ENCODE assay signal across 8 cellular contexts in the genomic region with DNA sequence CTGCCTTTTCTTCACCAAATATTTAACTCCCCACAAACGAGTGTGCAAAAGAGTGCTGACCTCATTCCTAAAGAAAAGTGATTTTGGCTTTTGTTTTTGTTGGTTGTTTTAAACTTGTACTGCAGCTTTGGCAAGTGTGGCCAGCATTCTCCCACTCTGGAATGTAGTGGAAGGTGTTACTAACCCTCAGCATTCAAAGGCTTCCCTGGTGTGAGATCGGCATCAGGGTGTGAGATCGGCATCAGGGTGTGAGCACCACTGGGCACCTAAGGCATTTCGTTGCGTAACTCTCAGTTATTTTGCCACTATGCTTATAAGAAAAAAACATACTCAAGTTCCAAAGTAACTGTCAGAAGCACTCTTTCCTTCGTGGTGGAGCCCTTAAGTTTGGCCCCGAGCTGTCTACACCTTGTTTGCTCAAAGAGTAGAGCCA. TPM values are rescaled to one million over a fixed set of nuclear protein-coding genes. Genes with fewer than 3 reads are reported as not detected.
DNase-seq lines count a peak whose midpoint lies in the region; ATAC-seq and TF ChIP-seq lines count a peak whose summit lies in the region.

No MANE protein-coding gene starts in this region.

- TSS peak; percentile 47 for BruUV-seq in PC-9 (replicated peaks; lab: Mats Ljungman, UMichigan)

- H3K9me3 ChIP-seq in DOHH2 (ENCODE audit: control insufficient read depth, insufficient read depth, low read length) (no peaks in the 10 kb centered on the region), PC-9 (ENCODE audit: insufficient read depth, low read depth) (no peaks in the 10 kb centered on the region)

- no peaks in the 10 kb centered on the region for H3K27me3 Mint-ChIP-seq in osteocyte (ENCODE audit: unreplicated experiment)

- ATAC-seq in HG02678 (IDR thresholded peaks at IDR 0.05; ENCODE audit: unreplicated experiment): no peak
- ATAC-seq in GM18909 (IDR thresholded peaks at IDR 0.05; ENCODE audit: poor library complexity, unreplicated experiment): no peak
- no peak for ATAC-seq in GM18520 (IDR thresholded peaks at IDR 0.05; ENCODE audit: unreplicated experiment)

- no peaks in the 10 kb centered on the region for H3F3A ChIP-seq in DOHH2 (ENCODE audit: control insufficient read depth, insufficient read depth)
- peaks cover 23% of the 10 kb centered on the region for H3F3A ChIP-seq in PC-9 (ENCODE audit: insufficient read depth, low read depth)

- H3K4me3 ChIP-seq in DOHH2 (ENCODE audit: low read length) (peak overlapping the region; percentile 73; the same call in 1 of the 2 replicates), PC-9 (peak overlapping the region; percentile 83)

- peaks cover 19% of the 10 kb centered on the region for H3K36me3 Mint-ChIP-seq in osteocyte (ENCODE audit: unreplicated experiment)

- H3K4me1 ChIP-seq in DOHH2 (ENCODE audit: control insufficient read depth, low read length): peaks cover 15% of the 10 kb centered on the region
- H3K4me1 ChIP-seq in PC-9 (replicated peaks; ENCODE audit: insufficient read depth): peaks cover 21% of the 10 kb centered on the region

- H3K9me3 Mint-ChIP-seq in osteocyte (ENCODE audit: unreplicated experiment): no peaks in the 10 kb centered on the region

- no peaks in the 10 kb centered on the region for H3K36me3 ChIP-seq in DOHH2 (ENCODE audit: control insufficient read depth, low read length)
- no peaks in the 10 kb centered on the region for H3K36me3 ChIP-seq in PC-9 (ENCODE audit: low read depth)

- DNase-seq in PC-9 (peak; percentile 80 to 97), fibroblast of gingiva (ENCODE audit: low read depth) (peak; percentile 66), osteocyte (ENCODE audit: extremely low spot score, unreplicated experiment) (no peak), NCI-H2171 treated with DMSO at 0.1 percent for 48 hours (lab: John Stamatoyannopoulos, UW) (no peak)

- H4K20me1 ChIP-seq in DOHH2 (ENCODE audit: control insufficient read depth, insufficient read depth, low read depth, low read length) (no peaks in the 10 kb centered on the region), PC-9 (ENCODE audit: insufficient read depth) (no peaks in the 10 kb centered on the region)

- H3K9me2 ChIP-seq in DOHH2 (replicated peaks; ENCODE audit: control insufficient read depth, low read length) (no peaks in the 10 kb centered on the region), PC-9 (ENCODE audit: insufficient read depth) (no peaks in the 10 kb centered on the region)

- H3K27me3 ChIP-seq in DOHH2 (ENCODE audit: control insufficient read depth, low read length): peaks cover 64% of the 10 kb centered on the region
- H3K27me3 ChIP-seq in PC-9 (ENCODE audit: insufficient read depth, low read depth): no peaks in the 10 kb centered on the region

- CTCF ChIA-PET in PC-9 (lab: Charles Lee): no interaction called here

- TF ChIP-seq CTCF in DOHH2 (IDR thresholded peaks at IDR 0.05; ENCODE audit: low read depth, low read length, poor library complexity, severe bottlenecking): no peak
- no peak for TF ChIP-seq CTCF in PC-9 (conservative IDR thresholded peaks at IDR 0.05)
- no peak for TF ChIP-seq CTCF in osteocyte (IDR thresholded peaks at IDR 0.05)

- peak overlapping the region; percentile 92 for H3K27ac Mint-ChIP-seq in osteocyte (ENCODE audit: unreplicated experiment)

- peaks cover 33% of the 10 kb centered on the region for H3K4me1 Mint-ChIP-seq in osteocyte (ENCODE audit: unreplicated experiment)

- intact Hi-C loops in PC-9 (cut with micrococcal nuclease; ENCODE audit: unreplicated experiment): loop anchor here (2.0 to 10.0 kb wide), 4 partner anchors 249 to 595 kb away; partner anchors contain the start of genes GORASP2 and TLK1

- H3K27ac ChIP-seq in DOHH2 (ENCODE audit: low read depth, low read length): no peak overlapping the region
- H3K27ac ChIP-seq in PC-9: peak overlapping the region; percentile 81

- H3K4me2 ChIP-seq in DOHH2 (ENCODE audit: low read length) (peak overlapping the region; percentile 87), PC-9 (peak overlapping the region; percentile 84)

- H3K79me2 ChIP-seq in DOHH2 (ENCODE audit: control insufficient read depth, low read length): no peaks in the 10 kb centered on the region
- peaks cover 29% of the 10 kb centered on the region for H3K79me2 ChIP-seq in PC-9 (ENCODE audit: low read depth)

- POLR2A ChIA-PET in PC-9 (lab: Charles Lee; ENCODE audit: unreplicated experiment): no interaction called here

- peak overlapping the region; percentile 92 for H2AFZ ChIP-seq in PC-9

- H3K4me3 Mint-ChIP-seq in osteocyte (ENCODE audit: unreplicated experiment): peak overlapping the region; percentile 93

RNA-seq across cellular contexts. Expression of gene CYBRD1, which starts 1.7 kb away (rescaled TPM):
- total RNA-seq in PC-9 (2021) (125 and 132 TPM in 2 replicates), osteocyte (140 and 148 TPM in 2 replicates)

Comparison
In these comparisons a context has a peak if more than half of its experiments do, and no peak if none do; other contexts are left out.
1. DNase-seq: peak in PC-9 (2 of 2) and fibroblast of gingiva (single experiment); none in osteocyte (single experiment) and NCI-H2171 treated with DMSO at 0.1 percent for 48 hours (single experiment).